9 cellular contexts compared by ENCODE assay signal in the genomic region with DNA sequence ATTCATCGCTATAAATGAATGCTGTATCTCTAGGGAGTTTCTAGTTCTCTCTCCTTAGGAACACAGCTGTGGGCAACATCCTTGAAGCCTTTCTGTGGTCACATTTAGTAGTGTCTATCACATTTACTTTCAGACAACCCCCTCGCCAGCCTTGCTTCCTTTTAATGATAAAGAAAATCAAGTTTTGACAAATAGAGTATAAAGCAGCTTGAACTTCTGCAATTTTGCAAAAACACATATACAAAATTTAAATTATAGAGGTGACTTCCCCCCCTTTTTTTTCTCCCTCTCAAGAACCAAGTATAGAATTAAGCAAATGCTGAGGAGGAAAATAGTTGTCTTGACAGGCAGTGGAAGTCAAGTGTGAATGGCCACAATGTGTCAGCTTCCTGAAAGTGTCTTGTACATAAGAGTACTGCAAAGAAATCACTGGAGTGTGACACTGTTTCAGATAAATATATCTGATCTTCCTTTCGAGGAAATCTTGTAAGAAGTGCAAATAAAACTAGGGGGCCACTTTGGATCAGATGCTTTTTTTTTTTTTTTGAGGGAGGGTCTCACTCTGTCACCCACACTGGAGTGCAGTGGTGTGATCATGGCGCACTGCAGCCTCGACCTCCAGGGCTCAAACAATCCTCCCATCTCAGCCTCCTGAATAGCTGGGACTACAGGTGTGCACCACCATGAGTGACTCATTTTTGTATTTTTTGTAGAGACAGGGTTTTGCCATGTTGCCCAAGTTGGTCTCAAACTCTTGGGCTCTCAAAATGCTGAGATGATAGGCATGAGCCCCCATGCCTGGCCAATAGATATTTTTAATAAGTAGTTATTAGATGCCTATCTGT. TPM values are rescaled to one million over a fixed set of nuclear protein-coding genes. Genes with fewer than 3 reads are reported as not detected.
DNase-seq lines count a peak whose midpoint lies in the region; ATAC-seq and TF ChIP-seq lines count a peak whose summit lies in the region.
"Had no signal": no experiment of that assay in that cellular context is flagged by ENCODE, and none has a peak within 500 bp of the region (broad histone marks: within the 10 kb centered on the region; RNA-seq: fewer than 3 reads in every experiment).

No MANE protein-coding gene starts in this region.

- peak; percentile 66 to 69 for DNase-seq in Kasumi-1 (lab: John Stamatoyannopoulos, UW)
- peak; percentile 3 for DNase-seq in kidney glomerular epithelial cell (lab: John Stamatoyannopoulos, UW)
- no peak for DNase-seq in lower lobe of right lung
- no peak for DNase-seq in NCI-H2107 treated with DMSO at 0.1 percent for 48 hours (lab: John Stamatoyannopoulos, UW; ENCODE audit: unreplicated experiment)
- DNase-seq in NCI-H2081 (lab: John Stamatoyannopoulos, UW): no peak
- DNase-seq in activated gamma-delta T cell (lab: John Stamatoyannopoulos, UW): no peak
- DNase-seq: NCI-H510A had no signal

- peaks cover 8% of the 10 kb centered on the region for H3K4me1 ChIP-seq in lower lobe of right lung

- H3K27ac ChIP-seq in lower lobe of right lung: no peak overlapping the region

- no peaks in the 10 kb centered on the region for H3K27me3 ChIP-seq in lower lobe of right lung (ENCODE audit: low read depth)

- peak; percentile 76 for ATAC-seq in GM18517 (IDR thresholded peaks at IDR 0.05; ENCODE audit: unreplicated experiment)
- ATAC-seq in GM21825 (IDR thresholded peaks at IDR 0.05; ENCODE audit: unreplicated experiment): peak; percentile 72
- ATAC-seq in lower lobe of right lung: no peak

- H3K4me3 ChIP-seq in lower lobe of right lung: no peak overlapping the region

- no peaks in the 10 kb centered on the region for H3K36me3 ChIP-seq in lower lobe of right lung

- no peaks in the 10 kb centered on the region for H3K9me3 ChIP-seq in lower lobe of right lung

- intact Hi-C loops in lower lobe of right lung (cut with DNase I): no loop called here

- TF ChIP-seq CTCF in lower lobe of right lung (IDR thresholded peaks at IDR 0.05): no peak

RNA-seq across cellular contexts. Expression of a gene that starts 21.0 kb away (rescaled TPM):
- 47.4 TPM for total RNA-seq in lower lobe of right lung

RNA-seq across cellular contexts. Expression of a gene that starts 55.2 kb away (rescaled TPM):
- total RNA-seq in lower lobe of right lung: not detected

Comparison
In these comparisons a context has a peak if more than half of its experiments do, and no peak if none do; other contexts are left out.
1. ATAC-seq: peak in GM18517 (single experiment) and GM21825 (single experiment); none in lower lobe of right lung (0 of 2).
2. DNase-seq: peak in Kasumi-1 (2 of 2) and kidney glomerular epithelial cell (single experiment); none in lower lobe of right lung (single experiment), NCI-H2107 treated with DMSO at 0.1 percent for 48 hours (single experiment), NCI-H2081 (0 of 2) and activated gamma-delta T cell (single experiment).